In the genomic region with DNA sequence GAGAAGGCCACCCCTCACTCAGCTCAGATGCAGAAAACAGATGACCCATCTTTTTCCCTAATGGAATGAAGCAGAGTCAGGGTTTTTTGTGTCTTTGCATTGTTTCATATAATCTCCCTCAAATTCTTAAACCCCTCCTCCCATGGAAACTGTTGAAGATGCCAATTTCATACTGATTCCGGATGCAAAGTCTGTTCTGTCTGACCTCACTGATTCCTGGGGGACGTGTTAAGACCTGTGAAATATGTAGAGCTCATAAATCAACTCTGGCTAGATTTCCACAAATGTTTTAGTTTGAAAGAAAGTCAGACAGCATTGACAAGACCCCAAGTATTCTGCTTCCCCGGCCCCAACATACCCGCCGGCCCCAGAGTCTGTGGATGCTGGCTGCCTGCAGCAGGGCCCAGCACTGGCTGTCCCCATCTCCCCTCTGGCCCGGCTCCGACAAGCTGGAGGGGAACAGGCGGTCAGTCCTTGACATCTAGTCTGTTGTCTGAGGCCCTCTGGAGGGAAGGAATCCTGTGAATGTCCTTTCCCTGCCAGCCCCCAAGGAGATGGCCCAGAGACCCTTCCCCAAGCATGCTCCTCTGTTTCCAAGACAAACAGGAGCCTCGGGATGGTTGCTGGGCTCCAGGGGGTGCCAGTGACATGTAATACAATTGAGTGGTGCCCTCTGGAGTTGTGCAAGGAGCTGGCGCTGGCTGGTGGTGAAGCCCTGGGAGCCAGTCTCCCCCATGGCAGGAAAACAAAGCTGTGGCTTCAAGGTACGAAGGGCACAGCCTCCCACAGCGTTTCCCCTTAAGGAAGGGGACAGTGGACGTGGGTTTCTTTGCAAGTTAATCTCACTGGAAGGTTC, we compare ENCODE assay signal across 1 cellular context.
TF ChIP-seq lines count a peak whose summit lies in the region.

No MANE protein-coding gene starts in this region.

TF ChIP-seq in HCT116, 20 proteins besides CTCF, POLR2A, EP300 and RAD21:
- TF ChIP-seq SP1 (IDR thresholded peaks at IDR 0.05; ENCODE audit: low read depth), result no peak
- TF ChIP-seq CEBPB (IDR thresholded peaks at IDR 0.05; ENCODE audit: low read depth), result no peak
- TF ChIP-seq SRF (IDR thresholded peaks at IDR 0.05; ENCODE audit: low read depth), result no peak
- TF ChIP-seq, protein P1, sequence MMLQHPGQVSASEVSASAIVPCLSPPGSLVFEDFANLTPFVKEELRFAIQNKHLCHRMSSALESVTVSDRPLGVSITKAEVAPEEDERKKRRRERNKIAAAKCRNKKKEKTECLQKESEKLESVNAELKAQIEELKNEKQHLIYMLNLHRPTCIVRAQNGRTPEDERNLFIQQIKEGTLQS (IDR thresholded peaks at IDR 0.05), result no peak
- TF ChIP-seq, protein P2, sequence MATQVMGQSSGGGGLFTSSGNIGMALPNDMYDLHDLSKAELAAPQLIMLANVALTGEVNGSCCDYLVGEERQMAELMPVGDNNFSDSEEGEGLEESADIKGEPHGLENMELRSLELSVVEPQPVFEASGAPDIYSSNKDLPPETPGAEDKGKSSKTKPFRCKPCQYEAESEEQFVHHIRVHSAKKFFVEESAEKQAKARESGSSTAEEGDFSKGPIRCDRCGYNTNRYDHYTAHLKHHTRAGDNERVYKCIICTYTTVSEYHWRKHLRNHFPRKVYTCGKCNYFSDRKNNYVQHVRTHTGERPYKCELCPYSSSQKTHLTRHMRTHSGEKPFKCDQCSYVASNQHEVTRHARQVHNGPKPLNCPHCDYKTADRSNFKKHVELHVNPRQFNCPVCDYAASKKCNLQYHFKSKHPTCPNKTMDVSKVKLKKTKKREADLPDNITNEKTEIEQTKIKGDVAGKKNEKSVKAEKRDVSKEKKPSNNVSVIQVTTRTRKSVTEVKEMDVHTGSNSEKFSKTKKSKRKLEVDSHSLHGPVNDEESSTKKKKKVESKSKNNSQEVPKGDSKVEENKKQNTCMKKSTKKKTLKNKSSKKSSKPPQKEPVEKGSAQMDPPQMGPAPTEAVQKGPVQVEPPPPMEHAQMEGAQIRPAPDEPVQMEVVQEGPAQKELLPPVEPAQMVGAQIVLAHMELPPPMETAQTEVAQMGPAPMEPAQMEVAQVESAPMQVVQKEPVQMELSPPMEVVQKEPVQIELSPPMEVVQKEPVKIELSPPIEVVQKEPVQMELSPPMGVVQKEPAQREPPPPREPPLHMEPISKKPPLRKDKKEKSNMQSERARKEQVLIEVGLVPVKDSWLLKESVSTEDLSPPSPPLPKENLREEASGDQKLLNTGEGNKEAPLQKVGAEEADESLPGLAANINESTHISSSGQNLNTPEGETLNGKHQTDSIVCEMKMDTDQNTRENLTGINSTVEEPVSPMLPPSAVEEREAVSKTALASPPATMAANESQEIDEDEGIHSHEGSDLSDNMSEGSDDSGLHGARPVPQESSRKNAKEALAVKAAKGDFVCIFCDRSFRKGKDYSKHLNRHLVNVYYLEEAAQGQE (IDR thresholded peaks at IDR 0.05; ENCODE audit: low read depth), result no peak
- TF ChIP-seq POLR2AphosphoS5 (IDR thresholded peaks at IDR 0.05; ENCODE audit: low read depth, low read length), result no peak
- TF ChIP-seq ELF1 (IDR thresholded peaks at IDR 0.05; ENCODE audit: borderline replicate concordance, low read depth), result no peak
- TF ChIP-seq SIN3A (IDR thresholded peaks at IDR 0.05; ENCODE audit: low read depth), result no peak
- TF ChIP-seq, protein P3, sequence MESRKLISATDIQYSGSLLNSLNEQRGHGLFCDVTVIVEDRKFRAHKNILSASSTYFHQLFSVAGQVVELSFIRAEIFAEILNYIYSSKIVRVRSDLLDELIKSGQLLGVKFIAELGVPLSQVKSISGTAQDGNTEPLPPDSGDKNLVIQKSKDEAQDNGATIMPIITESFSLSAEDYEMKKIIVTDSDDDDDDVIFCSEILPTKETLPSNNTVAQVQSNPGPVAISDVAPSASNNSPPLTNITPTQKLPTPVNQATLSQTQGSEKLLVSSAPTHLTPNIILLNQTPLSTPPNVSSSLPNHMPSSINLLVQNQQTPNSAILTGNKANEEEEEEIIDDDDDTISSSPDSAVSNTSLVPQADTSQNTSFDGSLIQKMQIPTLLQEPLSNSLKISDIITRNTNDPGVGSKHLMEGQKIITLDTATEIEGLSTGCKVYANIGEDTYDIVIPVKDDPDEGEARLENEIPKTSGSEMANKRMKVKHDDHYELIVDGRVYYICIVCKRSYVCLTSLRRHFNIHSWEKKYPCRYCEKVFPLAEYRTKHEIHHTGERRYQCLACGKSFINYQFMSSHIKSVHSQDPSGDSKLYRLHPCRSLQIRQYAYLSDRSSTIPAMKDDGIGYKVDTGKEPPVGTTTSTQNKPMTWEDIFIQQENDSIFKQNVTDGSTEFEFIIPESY (IDR thresholded peaks at IDR 0.05; ENCODE audit: extremely low read depth, insufficient replicate concordance, low read length), result no peak
- no peak for TF ChIP-seq ZNF274 (IDR thresholded peaks at IDR 0.05; ENCODE audit: low read depth, low read length)
- TF ChIP-seq, protein P4, sequence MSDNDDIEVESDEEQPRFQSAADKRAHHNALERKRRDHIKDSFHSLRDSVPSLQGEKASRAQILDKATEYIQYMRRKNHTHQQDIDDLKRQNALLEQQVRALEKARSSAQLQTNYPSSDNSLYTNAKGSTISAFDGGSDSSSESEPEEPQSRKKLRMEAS (IDR thresholded peaks at IDR 0.05), result no peak
- no peak for TF ChIP-seq CBX3 (IDR thresholded peaks at IDR 0.05; ENCODE audit: low read depth)
- no peak for TF ChIP-seq YY1 (IDR thresholded peaks at IDR 0.05; ENCODE audit: extremely low read depth, insufficient replicate concordance, low read depth, low read length)
- TF ChIP-seq EZH2 (IDR thresholded peaks at IDR 0.05), result no peak
- TF ChIP-seq FOSL1 (IDR thresholded peaks at IDR 0.05; ENCODE audit: low read depth), result no peak
- TF ChIP-seq ZFX (IDR thresholded peaks at IDR 0.05), result no peak
- no peak for TF ChIP-seq TCF7L2 (IDR thresholded peaks at IDR 0.05; ENCODE audit: borderline replicate concordance, extremely low read depth, insufficient read depth, insufficient read length)
- TF ChIP-seq EGR1 (IDR thresholded peaks at IDR 0.05; ENCODE audit: low read depth), result no peak
- TF ChIP-seq EZH2phosphoT487 (IDR thresholded peaks at IDR 0.05; ENCODE audit: borderline replicate concordance), result no peak
